Comparison of ENCODE assay signal across 20 cellular contexts in genomic region chrX:110216027-110216426, GRCh38.
"Had no signal": no experiment of that assay in that cellular context is flagged by ENCODE, and none has a peak within 500 bp of the region (broad histone marks: within the 10 kb centered on the region; RNA-seq: fewer than 3 reads in every experiment).

No MANE protein-coding gene starts in this region.

- H3K4me3 Mint-ChIP-seq: activated naive CD4-positive, alpha-beta T cell treated with anti-CD3 and anti-CD28 coated beads, Interleukin-2, amount 50 U/mL, for 24 hours; activated T-cell treated with anti-CD3 and anti-CD28 coated beads, Interleukin-2, amount 50 U/mL, for 72 hours; naive B cell had no signal

- H3K27ac Mint-ChIP-seq: activated naive CD4-positive, alpha-beta T cell treated with anti-CD3 and anti-CD28 coated beads, Interleukin-2, amount 50 U/mL, for 24 hours; activated T-cell treated with anti-CD3 and anti-CD28 coated beads, Interleukin-2, amount 50 U/mL, for 72 hours had no signal

- H3K36me3 ChIP-seq: ascending aorta, esophagus muscularis mucosa had no signal

- DNase-seq: activated CD4-positive, alpha-beta T cell treated with anti-CD3 and anti-CD28 coated beads, Interleukin-2, amount 50 U/mL, for 4 hours; activated effector memory CD4-positive, alpha-beta T cell treated with anti-CD3 and anti-CD28 coated beads, Interleukin-2, amount 50 U/mL, for 16 hours; activated T-cell treated with anti-CD3 and anti-CD28 coated beads, Interleukin-2, amount 50 U/mL, for 72 hours; cerebellar nuclear complex; effector CD4-positive, alpha-beta T cell; hippocampal formation; islet precursor cell; left ventricle myocardium superior; mucosa of descending colon; naive B cell; retina; stimulated activated CD4-positive, alpha-beta T cell treated with anti-CD3 and anti-CD28 coated beads, Interleukin-12 subunit alpha, Interleukin-12 subunit beta, amount 100 ng/mL, for 4 hours; stimulated activated CD4-positive, alpha-beta T cell treated with anti-CD3 and anti-CD28 coated beads, Interleukin-1b, Interleukin-23, amount 100 ng/mL, for 48 hours; stimulated activated CD8-positive, alpha-beta memory T cell treated with anti-CD3 and anti-CD28 coated beads, Interleukin-4, amount 100 ng/mL, for 48 hours; stimulated activated naive CD4-positive, alpha-beta T cell; T-helper 2 cell had no signal

- H3K9me3 ChIP-seq: ascending aorta, esophagus muscularis mucosa, mucosa of descending colon had no signal

- H3K36me3 Mint-ChIP-seq: naive B cell had no signal

- H3K27me3 Mint-ChIP-seq: activated naive CD4-positive, alpha-beta T cell treated with anti-CD3 and anti-CD28 coated beads, Interleukin-2, amount 50 U/mL, for 24 hours; naive B cell had no signal

- H3K9me3 Mint-ChIP-seq: activated naive CD4-positive, alpha-beta T cell treated with anti-CD3 and anti-CD28 coated beads, Interleukin-2, amount 50 U/mL, for 24 hours; activated T-cell treated with anti-CD3 and anti-CD28 coated beads, Interleukin-2, amount 50 U/mL, for 72 hours; naive B cell had no signal

- H3K27ac ChIP-seq: ascending aorta, esophagus muscularis mucosa, parathyroid adenoma had no signal

- H3K4me1 ChIP-seq: ascending aorta, esophagus muscularis mucosa, parathyroid adenoma had no signal

- ATAC-seq: activated T-cell treated with anti-CD3 and anti-CD28 coated beads, Interleukin-2, amount 50 U/mL, for 72 hours; left ventricle myocardium superior; mucosa of descending colon had no signal

- H3K27me3 ChIP-seq: ascending aorta, esophagus muscularis mucosa had no signal

- H3K4me3 ChIP-seq: ascending aorta, esophagus muscularis mucosa, mucosa of descending colon had no signal
